23 cellular contexts compared by ENCODE assay signal in genomic region chr1:240635466-240636256, GRCh38. TPM values are rescaled to one million over a fixed set of nuclear protein-coding genes. Genes with fewer than 3 reads are reported as not detected.
"Had no signal": no experiment of that assay in that cellular context is flagged by ENCODE, and none has a peak within 500 bp of the region (broad histone marks: within the 10 kb centered on the region; RNA-seq: fewer than 3 reads in every experiment).

No MANE protein-coding gene starts in this region.

- H3K9me3 ChIP-seq: MG63 had no signal

- DNase-seq: activated CD4-positive, alpha-beta memory T cell treated with anti-CD3 and anti-CD28 coated beads for 36 hours; activated CD4-positive, alpha-beta T cell treated with anti-CD3 and anti-CD28 coated beads, Interleukin-2, amount 10 ng/mL, durations not matched to agents 7 days and 5 days; activated CD4-positive, CD25-positive, alpha-beta regulatory T cell; activated CD8-positive, alpha-beta memory T cell treated with anti-CD3 and anti-CD28 coated beads for 24 hours; activated effector memory CD4-positive, alpha-beta T cell treated with anti-CD3 and anti-CD28 coated beads, Interleukin-2, amount 50 U/mL, for 16 hours; activated naive CD4-positive, alpha-beta T cell treated with Interleukin-2 at 50 U/mL for 16 hours; activated T-cell treated with anti-CD3 and anti-CD28 coated beads, Interleukin-2, amount 50 U/mL, for 4 hours; amygdala; MG63; MV-4-11; NCI-H1092 treated with DMSO at 0.1 percent for 48 hours; NCI-H1417 treated with DMSO at 0.1 percent for 48 hours; NCI-H1694; NCI-H2029; NCI-H2107; NCI-H2171 treated with DMSO at 0.1 percent for 48 hours; NCI-H226; NCI-H526; NCI-H774; PC-3; SHP77; T-helper 17 cell; T1000 had no signal

- H3K36me3 ChIP-seq: MG63 had no signal

- H3K27me3 ChIP-seq: MG63 had no signal

- H3K4me3 ChIP-seq: MG63 had no signal

RNA-seq across cellular contexts. Expression of gene GREM2, which starts 23.7 kb away (rescaled TPM):
- total RNA-seq: activated T-cell treated with anti-CD3 and anti-CD28 coated beads, Interleukin-2, amount 50 U/mL, for 4 hours; PC-3 had no signal
